1 cellular context compared by ENCODE assay signal in the genomic region with DNA sequence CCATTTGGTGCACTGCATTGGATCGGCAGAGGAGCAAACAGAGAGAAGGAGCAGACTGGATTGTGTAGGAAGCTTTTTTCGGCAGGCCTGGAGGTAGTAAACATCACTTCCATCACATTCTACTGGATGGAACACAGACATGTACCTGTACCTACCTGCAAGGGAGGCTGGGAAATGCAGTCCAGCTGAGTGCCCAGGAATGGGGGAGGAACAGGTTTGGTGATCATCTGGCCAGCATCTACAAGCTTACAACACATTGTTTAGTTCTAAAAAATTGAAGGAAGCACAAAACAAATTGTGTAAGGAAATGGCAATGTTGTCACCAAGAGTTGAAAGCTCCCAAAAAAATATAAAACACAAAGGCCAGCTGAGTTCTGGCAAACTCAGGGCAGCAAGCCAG.
TF ChIP-seq lines count a peak whose summit lies in the region.

No MANE protein-coding gene starts in this region.

TF ChIP-seq in HepG2, 621 proteins besides CTCF, POLR2A, EP300 and RAD21 (continued from another document):
- no peak for TF ChIP-seq CBX1 (IDR thresholded peaks at IDR 0.05; ENCODE audit: low read depth)
- no peak for TF ChIP-seq ZNF124 (CRISPR knock-in tag; IDR thresholded peaks at IDR 0.05)
- no peak for TF ChIP-seq ZNF317 (CRISPR knock-in tag; IDR thresholded peaks at IDR 0.05)
- TF ChIP-seq, protein P1, sequence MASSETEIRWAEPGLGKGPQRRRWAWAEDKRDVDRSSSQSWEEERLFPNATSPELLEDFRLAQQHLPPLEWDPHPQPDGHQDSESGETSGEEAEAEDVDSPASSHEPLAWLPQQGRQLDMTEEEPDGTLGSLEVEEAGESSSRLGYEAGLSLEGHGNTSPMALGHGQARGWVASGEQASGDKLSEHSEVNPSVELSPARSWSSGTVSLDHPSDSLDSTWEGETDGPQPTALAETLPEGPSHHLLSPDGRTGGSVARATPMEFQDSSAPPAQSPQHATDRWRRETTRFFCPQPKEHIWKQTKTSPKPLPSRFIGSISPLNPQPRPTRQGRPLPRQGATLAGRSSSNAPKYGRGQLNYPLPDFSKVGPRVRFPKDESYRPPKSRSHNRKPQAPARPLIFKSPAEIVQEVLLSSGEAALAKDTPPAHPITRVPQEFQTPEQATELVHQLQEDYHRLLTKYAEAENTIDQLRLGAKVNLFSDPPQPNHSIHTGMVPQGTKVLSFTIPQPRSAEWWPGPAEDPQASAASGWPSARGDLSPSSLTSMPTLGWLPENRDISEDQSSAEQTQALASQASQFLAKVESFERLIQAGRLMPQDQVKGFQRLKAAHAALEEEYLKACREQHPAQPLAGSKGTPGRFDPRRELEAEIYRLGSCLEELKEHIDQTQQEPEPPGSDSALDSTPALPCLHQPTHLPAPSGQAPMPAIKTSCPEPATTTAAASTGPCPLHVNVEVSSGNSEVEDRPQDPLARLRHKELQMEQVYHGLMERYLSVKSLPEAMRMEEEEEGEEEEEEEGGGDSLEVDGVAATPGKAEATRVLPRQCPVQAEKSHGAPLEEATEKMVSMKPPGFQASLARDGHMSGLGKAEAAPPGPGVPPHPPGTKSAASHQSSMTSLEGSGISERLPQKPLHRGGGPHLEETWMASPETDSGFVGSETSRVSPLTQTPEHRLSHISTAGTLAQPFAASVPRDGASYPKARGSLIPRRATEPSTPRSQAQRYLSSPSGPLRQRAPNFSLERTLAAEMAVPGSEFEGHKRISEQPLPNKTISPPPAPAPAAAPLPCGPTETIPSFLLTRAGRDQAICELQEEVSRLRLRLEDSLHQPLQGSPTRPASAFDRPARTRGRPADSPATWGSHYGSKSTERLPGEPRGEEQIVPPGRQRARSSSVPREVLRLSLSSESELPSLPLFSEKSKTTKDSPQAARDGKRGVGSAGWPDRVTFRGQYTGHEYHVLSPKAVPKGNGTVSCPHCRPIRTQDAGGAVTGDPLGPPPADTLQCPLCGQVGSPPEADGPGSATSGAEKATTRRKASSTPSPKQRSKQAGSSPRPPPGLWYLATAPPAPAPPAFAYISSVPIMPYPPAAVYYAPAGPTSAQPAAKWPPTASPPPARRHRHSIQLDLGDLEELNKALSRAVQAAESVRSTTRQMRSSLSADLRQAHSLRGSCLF (CRISPR knock-in tag; IDR thresholded peaks at IDR 0.05; ENCODE audit: borderline replicate concordance), result no peak
- TF ChIP-seq, protein P2, sequence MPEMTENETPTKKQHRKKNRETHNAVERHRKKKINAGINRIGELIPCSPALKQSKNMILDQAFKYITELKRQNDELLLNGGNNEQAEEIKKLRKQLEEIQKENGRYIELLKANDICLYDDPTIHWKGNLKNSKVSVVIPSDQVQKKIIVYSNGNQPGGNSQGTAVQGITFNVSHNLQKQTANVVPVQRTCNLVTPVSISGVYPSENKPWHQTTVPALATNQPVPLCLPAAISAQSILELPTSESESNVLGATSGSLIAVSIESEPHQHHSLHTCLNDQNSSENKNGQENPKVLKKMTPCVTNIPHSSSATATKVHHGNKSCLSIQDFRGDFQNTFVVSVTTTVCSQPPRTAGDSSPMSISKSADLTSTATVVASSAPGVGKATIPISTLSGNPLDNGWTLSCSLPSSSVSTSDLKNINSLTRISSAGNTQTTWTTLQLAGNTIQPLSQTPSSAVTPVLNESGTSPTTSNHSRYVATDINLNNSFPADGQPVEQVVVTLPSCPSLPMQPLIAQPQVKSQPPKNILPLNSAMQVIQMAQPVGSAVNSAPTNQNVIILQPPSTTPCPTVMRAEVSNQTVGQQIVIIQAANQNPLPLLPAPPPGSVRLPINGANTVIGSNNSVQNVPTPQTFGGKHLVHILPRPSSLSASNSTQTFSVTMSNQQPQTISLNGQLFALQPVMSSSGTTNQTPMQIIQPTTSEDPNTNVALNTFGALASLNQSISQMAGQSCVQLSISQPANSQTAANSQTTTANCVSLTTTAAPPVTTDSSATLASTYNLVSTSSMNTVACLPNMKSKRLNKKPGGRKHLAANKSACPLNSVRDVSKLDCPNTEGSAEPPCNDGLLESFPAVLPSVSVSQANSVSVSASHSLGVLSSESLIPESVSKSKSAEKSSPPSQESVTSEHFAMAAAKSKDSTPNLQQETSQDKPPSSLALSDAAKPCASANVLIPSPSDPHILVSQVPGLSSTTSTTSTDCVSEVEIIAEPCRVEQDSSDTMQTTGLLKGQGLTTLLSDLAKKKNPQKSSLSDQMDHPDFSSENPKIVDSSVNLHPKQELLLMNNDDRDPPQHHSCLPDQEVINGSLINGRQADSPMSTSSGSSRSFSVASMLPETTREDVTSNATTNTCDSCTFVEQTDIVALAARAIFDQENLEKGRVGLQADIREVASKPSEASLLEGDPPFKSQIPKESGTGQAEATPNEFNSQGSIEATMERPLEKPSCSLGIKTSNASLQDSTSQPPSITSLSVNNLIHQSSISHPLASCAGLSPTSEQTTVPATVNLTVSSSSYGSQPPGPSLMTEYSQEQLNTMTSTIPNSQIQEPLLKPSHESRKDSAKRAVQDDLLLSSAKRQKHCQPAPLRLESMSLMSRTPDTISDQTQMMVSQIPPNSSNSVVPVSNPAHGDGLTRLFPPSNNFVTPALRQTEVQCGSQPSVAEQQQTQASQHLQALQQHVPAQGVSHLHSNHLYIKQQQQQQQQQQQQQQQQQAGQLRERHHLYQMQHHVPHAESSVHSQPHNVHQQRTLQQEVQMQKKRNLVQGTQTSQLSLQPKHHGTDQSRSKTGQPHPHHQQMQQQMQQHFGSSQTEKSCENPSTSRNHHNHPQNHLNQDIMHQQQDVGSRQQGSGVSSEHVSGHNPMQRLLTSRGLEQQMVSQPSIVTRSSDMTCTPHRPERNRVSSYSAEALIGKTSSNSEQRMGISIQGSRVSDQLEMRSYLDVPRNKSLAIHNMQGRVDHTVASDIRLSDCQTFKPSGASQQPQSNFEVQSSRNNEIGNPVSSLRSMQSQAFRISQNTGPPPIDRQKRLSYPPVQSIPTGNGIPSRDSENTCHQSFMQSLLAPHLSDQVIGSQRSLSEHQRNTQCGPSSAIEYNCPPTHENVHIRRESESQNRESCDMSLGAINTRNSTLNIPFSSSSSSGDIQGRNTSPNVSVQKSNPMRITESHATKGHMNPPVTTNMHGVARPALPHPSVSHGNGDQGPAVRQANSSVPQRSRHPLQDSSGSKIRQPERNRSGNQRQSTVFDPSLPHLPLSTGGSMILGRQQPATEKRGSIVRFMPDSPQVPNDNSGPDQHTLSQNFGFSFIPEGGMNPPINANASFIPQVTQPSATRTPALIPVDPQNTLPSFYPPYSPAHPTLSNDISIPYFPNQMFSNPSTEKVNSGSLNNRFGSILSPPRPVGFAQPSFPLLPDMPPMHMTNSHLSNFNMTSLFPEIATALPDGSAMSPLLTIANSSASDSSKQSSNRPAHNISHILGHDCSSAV (CRISPR knock-in tag; IDR thresholded peaks at IDR 0.05; ENCODE audit: borderline replicate concordance), result no peak
- TF ChIP-seq ZNF747 (CRISPR knock-in tag; IDR thresholded peaks at IDR 0.05; ENCODE audit: borderline replicate concordance), result no peak
- no peak for TF ChIP-seq KDM6A (CRISPR knock-in tag; IDR thresholded peaks at IDR 0.05; ENCODE audit: low read depth)
- TF ChIP-seq GMEB2 (CRISPR knock-in tag; IDR thresholded peaks at IDR 0.05; ENCODE audit: low read depth), result no peak
- no peak for TF ChIP-seq KMT2B (CRISPR knock-in tag; IDR thresholded peaks at IDR 0.05)
- TF ChIP-seq KLF13 (CRISPR knock-in tag; IDR thresholded peaks at IDR 0.05), result no peak
- TF ChIP-seq ZNF296 (CRISPR knock-in tag; conservative IDR thresholded peaks at IDR 0.05), result no peak
- TF ChIP-seq, protein P3, sequence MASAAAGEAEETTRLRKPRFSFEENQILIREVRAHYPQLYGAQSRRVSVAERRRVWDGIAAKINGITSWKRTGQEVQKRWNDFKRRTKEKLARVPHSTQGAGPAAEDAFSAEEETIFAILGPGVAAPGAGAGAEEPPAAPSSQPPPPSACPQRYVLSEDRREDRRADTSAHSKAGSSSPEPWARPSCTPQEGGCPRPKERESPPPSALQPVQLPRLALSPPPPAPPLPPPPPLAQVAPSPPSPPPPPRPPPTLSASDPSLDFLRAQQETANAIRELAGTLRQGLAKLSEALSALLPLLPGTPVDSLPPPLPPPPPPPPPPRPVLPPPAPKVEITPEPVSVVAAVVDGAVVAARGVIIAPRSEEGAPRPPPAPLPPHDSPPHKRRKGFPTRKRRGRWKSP (CRISPR knock-in tag; IDR thresholded peaks at IDR 0.05), result no peak
- TF ChIP-seq ATF7 (IDR thresholded peaks at IDR 0.05), result no peak
- TF ChIP-seq ATF7 (CRISPR knock-in tag; IDR thresholded peaks at IDR 0.05), result no peak
- TF ChIP-seq, protein P4, sequence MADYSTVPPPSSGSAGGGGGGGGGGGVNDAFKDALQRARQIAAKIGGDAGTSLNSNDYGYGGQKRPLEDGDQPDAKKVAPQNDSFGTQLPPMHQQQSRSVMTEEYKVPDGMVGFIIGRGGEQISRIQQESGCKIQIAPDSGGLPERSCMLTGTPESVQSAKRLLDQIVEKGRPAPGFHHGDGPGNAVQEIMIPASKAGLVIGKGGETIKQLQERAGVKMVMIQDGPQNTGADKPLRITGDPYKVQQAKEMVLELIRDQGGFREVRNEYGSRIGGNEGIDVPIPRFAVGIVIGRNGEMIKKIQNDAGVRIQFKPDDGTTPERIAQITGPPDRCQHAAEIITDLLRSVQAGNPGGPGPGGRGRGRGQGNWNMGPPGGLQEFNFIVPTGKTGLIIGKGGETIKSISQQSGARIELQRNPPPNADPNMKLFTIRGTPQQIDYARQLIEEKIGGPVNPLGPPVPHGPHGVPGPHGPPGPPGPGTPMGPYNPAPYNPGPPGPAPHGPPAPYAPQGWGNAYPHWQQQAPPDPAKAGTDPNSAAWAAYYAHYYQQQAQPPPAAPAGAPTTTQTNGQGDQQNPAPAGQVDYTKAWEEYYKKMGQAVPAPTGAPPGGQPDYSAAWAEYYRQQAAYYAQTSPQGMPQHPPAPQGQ (CRISPR knock-in tag; IDR thresholded peaks at IDR 0.05; ENCODE audit: borderline replicate concordance), result no peak
- TF ChIP-seq PAWR (CRISPR knock-in tag; IDR thresholded peaks at IDR 0.05; ENCODE audit: borderline replicate concordance), result no peak
- TF ChIP-seq, protein P5, sequence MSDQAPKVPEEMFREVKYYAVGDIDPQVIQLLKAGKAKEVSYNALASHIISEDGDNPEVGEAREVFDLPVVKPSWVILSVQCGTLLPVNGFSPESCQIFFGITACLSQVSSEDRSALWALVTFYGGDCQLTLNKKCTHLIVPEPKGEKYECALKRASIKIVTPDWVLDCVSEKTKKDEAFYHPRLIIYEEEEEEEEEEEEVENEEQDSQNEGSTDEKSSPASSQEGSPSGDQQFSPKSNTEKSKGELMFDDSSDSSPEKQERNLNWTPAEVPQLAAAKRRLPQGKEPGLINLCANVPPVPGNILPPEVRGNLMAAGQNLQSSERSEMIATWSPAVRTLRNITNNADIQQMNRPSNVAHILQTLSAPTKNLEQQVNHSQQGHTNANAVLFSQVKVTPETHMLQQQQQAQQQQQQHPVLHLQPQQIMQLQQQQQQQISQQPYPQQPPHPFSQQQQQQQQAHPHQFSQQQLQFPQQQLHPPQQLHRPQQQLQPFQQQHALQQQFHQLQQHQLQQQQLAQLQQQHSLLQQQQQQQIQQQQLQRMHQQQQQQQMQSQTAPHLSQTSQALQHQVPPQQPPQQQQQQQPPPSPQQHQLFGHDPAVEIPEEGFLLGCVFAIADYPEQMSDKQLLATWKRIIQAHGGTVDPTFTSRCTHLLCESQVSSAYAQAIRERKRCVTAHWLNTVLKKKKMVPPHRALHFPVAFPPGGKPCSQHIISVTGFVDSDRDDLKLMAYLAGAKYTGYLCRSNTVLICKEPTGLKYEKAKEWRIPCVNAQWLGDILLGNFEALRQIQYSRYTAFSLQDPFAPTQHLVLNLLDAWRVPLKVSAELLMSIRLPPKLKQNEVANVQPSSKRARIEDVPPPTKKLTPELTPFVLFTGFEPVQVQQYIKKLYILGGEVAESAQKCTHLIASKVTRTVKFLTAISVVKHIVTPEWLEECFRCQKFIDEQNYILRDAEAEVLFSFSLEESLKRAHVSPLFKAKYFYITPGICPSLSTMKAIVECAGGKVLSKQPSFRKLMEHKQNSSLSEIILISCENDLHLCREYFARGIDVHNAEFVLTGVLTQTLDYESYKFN (CRISPR knock-in tag; conservative IDR thresholded peaks at IDR 0.05), result no peak
- no peak for TF ChIP-seq ZNF550 (CRISPR knock-in tag; IDR thresholded peaks at IDR 0.05; ENCODE audit: borderline replicate concordance)
